In the genomic region with DNA sequence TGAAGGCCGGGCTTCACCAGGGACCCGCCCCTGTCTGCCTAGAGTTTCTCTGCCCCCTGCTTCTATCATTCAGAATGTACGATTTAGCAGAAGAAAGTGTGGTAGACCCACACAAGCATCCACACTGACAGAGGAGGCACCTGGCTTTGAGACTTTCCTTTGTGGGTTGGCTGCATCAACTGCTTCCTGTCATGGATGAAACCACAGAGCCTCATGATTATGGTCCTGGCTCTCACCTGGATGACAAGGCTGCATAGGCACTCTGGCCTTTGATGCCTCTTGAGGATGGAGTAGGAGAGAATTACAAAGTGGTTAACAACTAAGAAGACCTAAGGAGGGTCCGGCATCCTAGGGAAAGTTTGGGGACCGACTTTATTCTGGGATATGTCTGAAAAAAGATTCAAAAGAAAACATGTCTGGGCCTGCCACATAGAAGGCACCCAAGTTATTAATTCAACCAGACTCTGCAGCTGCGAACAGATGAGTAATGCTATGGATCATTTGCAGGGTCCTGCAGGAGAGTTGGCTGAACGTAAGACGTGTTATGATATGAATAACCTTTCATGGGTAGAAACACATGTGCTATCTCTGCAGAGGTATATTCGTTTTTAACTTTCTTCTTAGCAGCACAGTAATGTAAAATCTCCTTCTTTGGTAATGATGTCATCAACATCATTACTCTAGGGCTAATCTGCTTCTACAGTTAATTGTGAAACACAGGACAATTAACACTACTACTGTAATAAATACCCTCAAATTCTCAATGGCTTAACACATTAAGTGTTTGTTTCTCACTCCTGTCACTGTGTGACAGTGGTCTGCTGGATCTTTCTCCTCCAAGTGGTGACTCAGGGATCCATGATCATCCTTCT, we compare ENCODE assay signal across 22 cellular contexts.
DNase-seq lines count a peak whose midpoint lies in the region; ATAC-seq, FAIRE-seq and TF ChIP-seq lines count a peak whose summit lies in the region.
"Had no signal": no experiment of that assay in that cellular context is flagged by ENCODE, and none has a peak within 500 bp of the region (broad histone marks: within the 10 kb centered on the region; RNA-seq: fewer than 3 reads in every experiment).

No MANE protein-coding gene starts in this region.

- no peaks in the 10 kb centered on the region for H3K27me3 ChIP-seq in HepG2 (ENCODE audit: control insufficient read depth in 1 of 2, insufficient read depth in 2 of 2, low read length in 2 of 2)
- no peaks in the 10 kb centered on the region for H3K27me3 ChIP-seq in right lobe of liver
- no peaks in the 10 kb centered on the region for H3K27me3 ChIP-seq in GM12878 (replicated peaks in 1 of 2; ENCODE audit: control insufficient read depth in 2 of 2, insufficient read depth in 2 of 2, low read length in 1 of 2)
- H3K27me3 ChIP-seq: BLaER1 had no signal

- no peak overlapping the region for H3K27ac ChIP-seq in HepG2 (ENCODE audit: extremely low read length, insufficient read depth, low read length)
- H3K27ac ChIP-seq in right lobe of liver = no peak overlapping the region
- H3K27ac ChIP-seq in GM12878 (ENCODE audit: control insufficient read depth, insufficient read depth) = no peak overlapping the region
- H3K27ac ChIP-seq: BLaER1, PC-9 had no signal

- intact Hi-C loops in HepG2 (cut with micrococcal nuclease; ENCODE audit: unreplicated experiment) (no loop called here), right lobe of liver (cut with DNase I) (no loop called here), GM12878 (cut with micrococcal nuclease; ENCODE audit: unreplicated experiment) (no loop called here)

- RAD21 ChIA-PET in GM12878 (lab: Charles Lee; ENCODE audit: unreplicated experiment) = no interaction called here

- TF ChIP-seq RAD21 in HepG2 (CRISPR knock-in tag; IDR thresholded peaks at IDR 0.05) = no peak
- no peak for TF ChIP-seq RAD21 in GM12878 (IDR thresholded peaks at IDR 0.05; ENCODE audit: insufficient read depth, low read depth, low read length)

- TF ChIP-seq POLR2A in HepG2 (IDR thresholded peaks at IDR 0.05; ENCODE audit: insufficient read depth in 1 of 2, low read depth in 2 of 2, low read length in 2 of 2) = no peak
- TF ChIP-seq POLR2A in right lobe of liver (IDR thresholded peaks at IDR 0.05) = no peak
- TF ChIP-seq POLR2A in GM12878 (IDR thresholded peaks at IDR 0.05; ENCODE audit: low read depth, low read length) = no peak

- H3K4me2 ChIP-seq in HepG2 (ENCODE audit: low read depth, low read length) (no peak overlapping the region), GM12878 (ENCODE audit: control insufficient read depth, insufficient read depth) (no peak overlapping the region)
- H3K4me2 ChIP-seq: BLaER1, PC-9 had no signal

- no peak for DNase-seq in HepG2 (ENCODE audit: low spot score)
- no peak for DNase-seq in right lobe of liver
- no peak for DNase-seq in GM12878 (ENCODE audit: low read depth, low spot score)
- DNase-seq in glomerular visceral epithelial cell (ENCODE audit: extremely low spot score) = peak; percentile 75
- DNase-seq in NCI-H1930 (lab: John Stamatoyannopoulos, UW) = no peak
- no peak for DNase-seq in NCI-H146 (lab: John Stamatoyannopoulos, UW)
- DNase-seq in activated CD8-positive, alpha-beta memory T cell treated with anti-CD3 and anti-CD28 coated beads for 24 hours = no peak
- no peak for DNase-seq in ureter (ENCODE audit: low spot score)
- DNase-seq: CD4-positive, CD25-positive, alpha-beta regulatory T cell; DMS53; GOT3; NCI-H1092; NCI-H1436; NCI-H2029; NCI-H446; NCI-H526; NCI-H82; PC-9; SHP77 had no signal

- H2AFZ ChIP-seq in HepG2 (ENCODE audit: low read length) (no peak overlapping the region), GM12878 (ENCODE audit: control insufficient read depth, low read depth, low read length) (no peak overlapping the region)
- H2AFZ ChIP-seq: PC-9 had no signal

- TF ChIP-seq EP300 in HepG2 (IDR thresholded peaks at IDR 0.05; ENCODE audit: low read depth in 2 of 2, low read length in 2 of 2) (no peak), HepG2 (CRISPR knock-in tag; IDR thresholded peaks at IDR 0.05; ENCODE audit: borderline replicate concordance) (no peak), GM12878 (IDR thresholded peaks at IDR 0.05; ENCODE audit: borderline replicate concordance in 1 of 2, control insufficient read depth in 1 of 2, low read depth in 2 of 2, low read length in 2 of 2) (no peak)

- H3K9ac ChIP-seq in HepG2 (ENCODE audit: insufficient read depth, low read depth, low read length) = no peak overlapping the region
- no peak overlapping the region for H3K9ac ChIP-seq in GM12878 (ENCODE audit: control insufficient read depth, insufficient read depth, low read length)
- H3K9ac ChIP-seq: BLaER1 had no signal

- H3K36me3 ChIP-seq in HepG2 (replicated peaks in 1 of 2; ENCODE audit: control insufficient read depth in 1 of 2, insufficient read depth in 2 of 2, low read length in 2 of 2) (no peaks in the 10 kb centered on the region), right lobe of liver (no peaks in the 10 kb centered on the region), GM12878 (ENCODE audit: control insufficient read depth in 2 of 2, insufficient read depth in 2 of 2, low read length in 1 of 2) (no peaks in the 10 kb centered on the region)
- H3K36me3 ChIP-seq: BLaER1, HAP-1 had no signal

- CTCF ChIA-PET in HepG2 (lab: Yijun Ruan, JAX; ENCODE audit: low intra/inter-chr PET ratio, low total read pairs) (no interaction called here), GM12878 (lab: Yijun Ruan, JAX) (no interaction called here)

- SMC1A ChIA-PET in GM12878 (lab: Charles Lee; ENCODE audit: uncharacterized antibody, unreplicated experiment) = no interaction called here

- BruUV-seq in HepG2 (replicated peaks; lab: Mats Ljungman, UMichigan) (no TSS peak), GM12878 (replicated peaks; lab: Mats Ljungman, UMichigan) (no TSS peak)

- in situ Hi-C loops in HepG2 (cut with HindIII; ENCODE audit: extremely low pct_ligation_motif_present, low pct_unique_long_range_greater_than_20kb) = no loop called here
- in situ Hi-C loops in GM12878 (cut with MboI) = no loop called here

- no peak overlapping the region for H3K4me3 ChIP-seq in HepG2 (replicated peaks in 1 of 3; ENCODE audit: insufficient read depth in 1 of 3, low read depth in 2 of 3, low read length in 3 of 3)
- H3K4me3 ChIP-seq in right lobe of liver = no peak overlapping the region
- H3K4me3 ChIP-seq in GM12878 = no peak overlapping the region
- H3K4me3 ChIP-seq: BLaER1, HAP-1, PC-9 had no signal

- TF ChIP-seq CTCF in HepG2 (CRISPR knock-in tag; IDR thresholded peaks at IDR 0.05) (no peak), right lobe of liver (IDR thresholded peaks at IDR 0.05) (no peak), GM12878 (IDR thresholded peaks at IDR 0.05 in 2 of 3, conservative IDR thresholded peaks at IDR 0.05 in 1 of 3; ENCODE audit: control insufficient read depth in 2 of 3, extremely low read depth in 1 of 3, insufficient read depth in 1 of 3, low read depth in 3 of 3, low read length in 3 of 3) (no peak)

- H4K20me1 ChIP-seq in HepG2 (ENCODE audit: insufficient read depth, low read length) (no peaks in the 10 kb centered on the region), GM12878 (ENCODE audit: control insufficient read depth, insufficient read depth) (no peaks in the 10 kb centered on the region)
- H4K20me1 ChIP-seq: BLaER1 had no signal

- ATAC-seq in HepG2 (no peak), right lobe of liver (no peak), GM12878 (no peak)

- no peaks in the 10 kb centered on the region for H3K4me1 ChIP-seq in HepG2 (ENCODE audit: insufficient read depth, low read length)
- no peaks in the 10 kb centered on the region for H3K4me1 ChIP-seq in right lobe of liver
- H3K4me1 ChIP-seq in GM12878 (ENCODE audit: control insufficient read depth, insufficient read depth, low read length) = no peaks in the 10 kb centered on the region
- H3K4me1 ChIP-seq: BLaER1, HAP-1 had no signal

- FAIRE-seq in HepG2 (lab: Jason Lieb, UNC) (no peak), GM12878 (lab: Jason Lieb, UNC) (no peak)
- FAIRE-seq: G401.6 had no signal

- WGBS in HepG2 (ENCODE audit: low lambda C conversion rate) = 2% methylated on average over 8 of the region's 9 CpGs
- WGBS in right lobe of liver (ENCODE audit: insufficient coverage, low coverage, low lambda C conversion rate, missing lambda C conversion rate) = 55% methylated on average over 7 of the region's 9 CpGs
- 20% methylated on average over 9 of the region's 9 CpGs for WGBS in GM12878 (ENCODE audit: insufficient coverage, insufficient replicate concordance, low lambda C conversion rate, missing lambda C conversion rate)

- POLR2A ChIA-PET in HepG2 (lab: Yijun Ruan, JAX) (no interaction called here), GM12878 (lab: Charles Lee) (no interaction called here)

- H3K9me3 ChIP-seq in HepG2 (ENCODE audit: low read length) = no peaks in the 10 kb centered on the region
- no peaks in the 10 kb centered on the region for H3K9me3 ChIP-seq in right lobe of liver
- no peaks in the 10 kb centered on the region for H3K9me3 ChIP-seq in GM12878 (replicated peaks; ENCODE audit: control insufficient read depth, insufficient read depth, low read length)
- H3K9me3 ChIP-seq: BLaER1, HAP-1 had no signal

- H3K79me2 ChIP-seq in HepG2 (ENCODE audit: insufficient read depth, low read length) (no peaks in the 10 kb centered on the region), GM12878 (ENCODE audit: control insufficient read depth, insufficient read depth, low read length) (no peaks in the 10 kb centered on the region)

TF ChIP-seq in HepG2, 621 proteins besides CTCF, POLR2A, EP300 and RAD21 (continues in another document):
- TF ChIP-seq RELA (CRISPR knock-in tag; IDR thresholded peaks at IDR 0.05) (no peak), ARNT2 (CRISPR knock-in tag; IDR thresholded peaks at IDR 0.05; ENCODE audit: low read depth) (no peak), NFIB (CRISPR knock-in tag; IDR thresholded peaks at IDR 0.05; ENCODE audit: borderline replicate concordance) (no peak), CREB1 (IDR thresholded peaks at IDR 0.05) (peak; percentile 44), CREB1 (CRISPR knock-in tag; IDR thresholded peaks at IDR 0.05) (no peak)

TF ChIP-seq in GM12878, 131 proteins besides CTCF, POLR2A, EP300 and RAD21:
- TF ChIP-seq ATF7 (IDR thresholded peaks at IDR 0.05; ENCODE audit: low read depth) (0 out of 2 replicates have a peak, but pooled peaks have one; percentile 14), BHLHE40 (IDR thresholded peaks at IDR 0.05; ENCODE audit: borderline replicate concordance in 1 of 2, low read depth in 2 of 2, low read length in 1 of 2) (no peak)
